Comparison of ENCODE assay signal across 8 cellular contexts in genomic region chr9:78121488-78121887, GRCh38.
A peak's percentile ranks its signal among the peaks of the same experiment; 100 is the strongest.
DNase-seq lines count a peak whose midpoint lies in the region; ATAC-seq and TF ChIP-seq lines count a peak whose summit lies in the region.

No MANE protein-coding gene starts in this region.

- no peaks in the 10 kb centered on the region for H3K36me3 ChIP-seq in HAP-1 (replicated peaks)
- H3K36me3 ChIP-seq in NT2/D1 (ENCODE audit: insufficient read depth, insufficient read length, low read length) = no peaks in the 10 kb centered on the region

- H3K9ac ChIP-seq in NT2/D1 (ENCODE audit: insufficient read length, low read depth) = no peak overlapping the region

- no peaks in the 10 kb centered on the region for H3K9me3 Mint-ChIP-seq in activated T-cell treated with anti-CD3 and anti-CD28 coated beads, Interleukin-2, amount 50 U/mL, for 24 hours
- peaks cover 4% of the 10 kb centered on the region for H3K9me3 Mint-ChIP-seq in type B pancreatic cell

- peaks cover 38% of the 10 kb centered on the region for H3K4me1 Mint-ChIP-seq in activated T-cell treated with anti-CD3 and anti-CD28 coated beads, Interleukin-2, amount 50 U/mL, for 24 hours (ENCODE audit: low read depth)
- H3K4me1 Mint-ChIP-seq in type B pancreatic cell (ENCODE audit: unreplicated experiment) = no peaks in the 10 kb centered on the region

- H3K4me1 ChIP-seq in HAP-1 = no peaks in the 10 kb centered on the region
- no peaks in the 10 kb centered on the region for H3K4me1 ChIP-seq in NT2/D1 (ENCODE audit: insufficient read depth, insufficient read length)

- peak; percentile 81 for TF ChIP-seq CTCF in fibroblast of pulmonary artery (IDR thresholded peaks at IDR 0.05; ENCODE audit: low read length, missing control alignments)
- TF ChIP-seq CTCF in type B pancreatic cell (conservative IDR thresholded peaks at IDR 0.05) = peak; percentile 89

- H3K4me3 Mint-ChIP-seq in activated T-cell treated with anti-CD3 and anti-CD28 coated beads, Interleukin-2, amount 50 U/mL, for 24 hours = no peak overlapping the region
- no peak overlapping the region for H3K4me3 Mint-ChIP-seq in type B pancreatic cell

- H3K36me3 Mint-ChIP-seq in activated T-cell treated with anti-CD3 and anti-CD28 coated beads, Interleukin-2, amount 50 U/mL, for 24 hours (ENCODE audit: low read depth) = no peaks in the 10 kb centered on the region
- no peaks in the 10 kb centered on the region for H3K36me3 Mint-ChIP-seq in type B pancreatic cell

- H3K4me3 ChIP-seq in HAP-1 (no peak overlapping the region), NT2/D1 (ENCODE audit: insufficient read length, low read depth) (no peak overlapping the region), fibroblast of pulmonary artery (replicated peaks; ENCODE audit: low read depth, low read length) (no peak overlapping the region)

- H3K9me3 ChIP-seq in HAP-1 (no peaks in the 10 kb centered on the region), NT2/D1 (ENCODE audit: insufficient read depth, low read length) (no peaks in the 10 kb centered on the region)

- H3K27me3 ChIP-seq in HAP-1 (ENCODE audit: low read depth) (no peaks in the 10 kb centered on the region; the same call in 1 of the 2 replicates), NT2/D1 (ENCODE audit: insufficient read depth, insufficient read length) (no peaks in the 10 kb centered on the region)

- ATAC-seq in HG02938 (IDR thresholded peaks at IDR 0.05; ENCODE audit: unreplicated experiment) = no peak

- peak; percentile 49 for DNase-seq in AG08395 (ENCODE audit: low spot score)
- peak; percentile 56 to 80 for DNase-seq in HAP-1 (ENCODE audit: low spot score in 2 of 2)
- peak; percentile 30 for DNase-seq in NT2/D1 (ENCODE audit: low read depth, low spot score)
- peak; percentile 64 for DNase-seq in activated T-cell treated with anti-CD3 and anti-CD28 coated beads, Interleukin-2, amount 50 U/mL, for 24 hours
- peak; percentile 77 for DNase-seq in fibroblast of pulmonary artery (ENCODE audit: low read depth)
- peak; percentile 32 for DNase-seq in occipital lobe (lab: John Stamatoyannopoulos, UW)
- DNase-seq in type B pancreatic cell (ENCODE audit: extremely low spot score, unreplicated experiment) = no peak

- no peaks in the 10 kb centered on the region for H3K27me3 Mint-ChIP-seq in activated T-cell treated with anti-CD3 and anti-CD28 coated beads, Interleukin-2, amount 50 U/mL, for 24 hours
- peaks cover 10% of the 10 kb centered on the region for H3K27me3 Mint-ChIP-seq in type B pancreatic cell

- no peak overlapping the region for H3K27ac Mint-ChIP-seq in activated T-cell treated with anti-CD3 and anti-CD28 coated beads, Interleukin-2, amount 50 U/mL, for 24 hours
- no peak overlapping the region for H3K27ac Mint-ChIP-seq in type B pancreatic cell

- in situ Hi-C loops in HAP-1 (cut with MboI; ENCODE audit: low sequenced_read_pairs) = loop anchor here (25.0 kb wide), 1 partner anchor 684 kb away; no protein-coding TSS in a partner anchor
